In genomic region chr20:50731930-50732690, GRCh38 we compare ENCODE assay signal across 8 cellular contexts. TPM values are rescaled to one million over a fixed set of nuclear protein-coding genes. Genes with fewer than 3 reads are reported as not detected.
DNase-seq lines count a peak whose midpoint lies in the region; ATAC-seq and TF ChIP-seq lines count a peak whose summit lies in the region.

No MANE protein-coding gene starts in this region.

- H3K36me3 ChIP-seq in OCI-LY7 (ENCODE audit: insufficient read depth, low read length) = peaks cover 4% of the 10 kb centered on the region; the same call in 1 of the 2 replicates
- H3K36me3 ChIP-seq in effector memory CD4-positive, alpha-beta T cell (ENCODE audit: control insufficient read depth, insufficient read depth, low read length) = no peaks in the 10 kb centered on the region
- H3K36me3 ChIP-seq in neural progenitor cell = no peaks in the 10 kb centered on the region

- BruUV-seq in OCI-LY7 (replicated peaks; lab: Mats Ljungman, UMichigan) = no TSS peak

- H3K4me1 ChIP-seq in OCI-LY7 (ENCODE audit: insufficient read depth, low read length, poor library complexity, severe bottlenecking) (peaks cover 29% of the 10 kb centered on the region), neural progenitor cell (peaks cover 28% of the 10 kb centered on the region)
- H3K4me1 ChIP-seq in effector memory CD4-positive, alpha-beta T cell (ENCODE audit: control insufficient read depth, insufficient read depth, low read length, poor library complexity, severe bottlenecking) = peaks cover 13% of the 10 kb centered on the region

- no peak for ATAC-seq in GM19452 (IDR thresholded peaks at IDR 0.05; ENCODE audit: unreplicated experiment)

- H3K27ac Mint-ChIP-seq in neural progenitor cell = peak overlapping the region; percentile 79

- TF ChIP-seq CTCF in OCI-LY7 (conservative IDR thresholded peaks at IDR 0.05; ENCODE audit: low read length) (0 out of 2 replicates have a peak, but pooled peaks have one; percentile 29), neural progenitor cell (IDR thresholded peaks at IDR 0.05) (no peak)

- CTCF ChIA-PET in OCI-LY7 (lab: Charles Lee; ENCODE audit: unreplicated experiment) = no interaction called here

- H3K27me3 ChIP-seq in effector memory CD4-positive, alpha-beta T cell (replicated peaks; ENCODE audit: control insufficient read depth, insufficient read depth, low read length, poor library complexity, severe bottlenecking) = no peaks in the 10 kb centered on the region
- H3K27me3 ChIP-seq in neural progenitor cell = no peaks in the 10 kb centered on the region

- no peaks in the 10 kb centered on the region for H3K36me3 Mint-ChIP-seq in neural progenitor cell

- DNase-seq in DMS79 treated with DMSO at 0.1 percent for 48 hours (lab: John Stamatoyannopoulos, UW) (peak; percentile 13), DMS79 (lab: John Stamatoyannopoulos, UW) (no peak), OCI-LY7 (ENCODE audit: low spot score) (peak; percentile 33), neural progenitor cell (ENCODE audit: low spot score) (peak; percentile 85), COLO829 (ENCODE audit: low spot score) (no peak), globus pallidus (ENCODE audit: low spot score) (no peak)
- DNase-seq in effector memory CD4-positive, alpha-beta T cell = no peak

- peaks cover 51% of the 10 kb centered on the region for H3F3A ChIP-seq in neural progenitor cell (ENCODE audit: low read depth)

- H3K9ac ChIP-seq in neural progenitor cell = peak overlapping the region; percentile 73

- peaks cover 36% of the 10 kb centered on the region for H3K4me1 Mint-ChIP-seq in neural progenitor cell

- H3K27ac ChIP-seq in OCI-LY7 (ENCODE audit: low read depth, low read length, poor library complexity, severe bottlenecking) = peak overlapping the region; percentile 18
- H3K27ac ChIP-seq in effector memory CD4-positive, alpha-beta T cell (ENCODE audit: insufficient read depth, low read length, poor library complexity, severe bottlenecking) = peak overlapping the region; percentile 70
- H3K27ac ChIP-seq in neural progenitor cell = peak overlapping the region; percentile 93

- H3K79me2 ChIP-seq in OCI-LY7 (ENCODE audit: insufficient read depth, low read depth, low read length) = peaks cover 17% of the 10 kb centered on the region; the same call in 1 of the 2 replicates
- peaks cover 57% of the 10 kb centered on the region for H3K79me2 ChIP-seq in neural progenitor cell (ENCODE audit: low read depth)

- H3K4me3 ChIP-seq in OCI-LY7 (ENCODE audit: low read depth, low read length, poor library complexity, severe bottlenecking) = peak overlapping the region; percentile 75
- peak overlapping the region; percentile 94 for H3K4me3 ChIP-seq in effector memory CD4-positive, alpha-beta T cell (ENCODE audit: insufficient read depth, low read depth, low read length, poor library complexity, severe bottlenecking)
- peak overlapping the region; percentile 96 for H3K4me3 ChIP-seq in neural progenitor cell

- H2AFZ ChIP-seq in OCI-LY7 (ENCODE audit: low read length) (peak overlapping the region; percentile 43; the same call in 1 of the 2 replicates), neural progenitor cell (replicated peaks) (no peak overlapping the region)

- no peaks in the 10 kb centered on the region for H3K27me3 Mint-ChIP-seq in neural progenitor cell (ENCODE audit: insufficient read depth, low read depth)

- H3K9me3 Mint-ChIP-seq in neural progenitor cell = no peaks in the 10 kb centered on the region

- no peaks in the 10 kb centered on the region for H3K9me2 ChIP-seq in OCI-LY7 (ENCODE audit: insufficient read depth, low read length)

- H3K4me3 Mint-ChIP-seq in neural progenitor cell = peak overlapping the region; percentile 91

- H3K4me2 ChIP-seq in OCI-LY7 (ENCODE audit: low read length) (peak overlapping the region; percentile 82), neural progenitor cell (peak overlapping the region; percentile 95)

- H3K9me3 ChIP-seq in OCI-LY7 (ENCODE audit: low read length) = no peaks in the 10 kb centered on the region
- H3K9me3 ChIP-seq in effector memory CD4-positive, alpha-beta T cell (ENCODE audit: control insufficient read depth, low read length) = no peaks in the 10 kb centered on the region
- no peaks in the 10 kb centered on the region for H3K9me3 ChIP-seq in neural progenitor cell (ENCODE audit: low read depth)

- POLR2A ChIA-PET in OCI-LY7 (lab: Charles Lee) = interaction anchor here (0.7 to 0.9 kb wide), 4 partner anchors 10 to 177 kb away, joined by 3 read pairs; no protein-coding TSS in a partner anchor

- intact Hi-C loops in OCI-LY7 (cut with micrococcal nuclease; ENCODE audit: unreplicated experiment) = loop anchor here (1.0 to 5.0 kb wide), 3 partner anchors 199 to 540 kb away; partner anchors contain the start of genes ADNP, CEBPB, DPM1 and MOCS3

- H4K20me1 ChIP-seq in OCI-LY7 (ENCODE audit: insufficient read depth, low read length) (no peaks in the 10 kb centered on the region; the same call in 1 of the 2 replicates), neural progenitor cell (ENCODE audit: low read depth) (peaks cover 55% of the 10 kb centered on the region)

RNA-seq across cellular contexts. Expression of gene PARD6B, which starts 0.7 kb away (rescaled TPM):
- total RNA-seq in OCI-LY7 (2014; rRNA removed; shearing (Covaris generic)) = 4.4 and 5.8 TPM in 2 replicates
- total RNA-seq in OCI-LY7 (2022) (5.1 and 6.1 TPM in 2 replicates), neural progenitor cell (ENCODE audit: low replicate concordance) (31.0 and 45.7 TPM in 2 replicates)

RNA-seq across cellular contexts. Expression of gene RIPOR3, which starts 40.8 kb away (rescaled TPM):
- not detected in 2 replicates for total RNA-seq in OCI-LY7 (2014; rRNA removed; shearing (Covaris generic))
- total RNA-seq in OCI-LY7 (2022) (0.35 and 0.53 TPM in 2 replicates), neural progenitor cell (ENCODE audit: low replicate concordance) (1.2 and 3.7 TPM in 2 replicates)

Comparison
In these comparisons a context has a peak if more than half of its experiments do, and no peak if none do; other contexts are left out.
1. DNase-seq: peak in DMS79 treated with DMSO at 0.1 percent for 48 hours (single experiment), OCI-LY7 (single experiment) and neural progenitor cell (single experiment); none in DMS79 (single experiment), effector memory CD4-positive, alpha-beta T cell (0 of 3), COLO829 (single experiment) and globus pallidus (single experiment).
2. H3K27ac ChIP-seq: peak in every context shown above with its lines; median percentile 93 in neural progenitor cell; 70 in effector memory CD4-positive, alpha-beta T cell; 18 in OCI-LY7.
3. Peak in every context shown above with its lines, with median percentiles within 50 percentile points of each other: H3K4me3 ChIP-seq.